Comparison of ENCODE assay signal across 19 cellular contexts in the genomic region with DNA sequence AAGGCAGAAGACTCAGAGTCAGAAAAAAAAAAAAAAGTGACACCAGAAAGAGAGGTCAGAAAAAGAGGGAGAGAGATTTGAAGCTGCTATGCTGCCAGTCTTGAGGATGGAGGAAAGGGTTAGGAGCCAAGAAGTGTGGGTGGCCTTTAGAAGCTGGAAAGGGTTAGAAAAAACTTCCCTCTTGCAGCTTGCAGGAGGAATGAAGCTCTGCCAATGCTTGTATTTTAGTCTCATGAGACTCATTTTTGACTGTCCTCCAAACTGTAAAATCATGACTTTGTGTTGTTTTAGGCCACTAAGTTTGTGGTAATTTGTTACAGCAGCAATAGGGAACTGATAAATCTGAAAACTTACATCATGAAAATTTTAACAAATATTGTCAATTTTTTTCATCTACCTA.
"Had no signal": no experiment of that assay in that cellular context is flagged by ENCODE, and none has a peak within 500 bp of the region (broad histone marks: within the 10 kb centered on the region; RNA-seq: fewer than 3 reads in every experiment).

No MANE protein-coding gene starts in this region.

- H3K4me1 Mint-ChIP-seq: stimulated activated effector memory CD8-positive, alpha-beta T cell treated with anti-CD3 and anti-CD28 coated beads, Interleukin-12 subunit alpha, Interleukin-12 subunit beta, amount 100 ng/mL, for 72 hours had no signal

- H3K9me3 ChIP-seq: upper lobe of left lung, uterus had no signal

- H3K27me3 ChIP-seq: dorsolateral prefrontal cortex, heart right ventricle, tibial artery, upper lobe of left lung, uterus had no signal

- H3K4me1 ChIP-seq: heart right ventricle, tibial artery, upper lobe of left lung, uterus had no signal

- H3K27ac ChIP-seq: heart right ventricle, tibial artery, upper lobe of left lung, uterus had no signal

- DNase-seq: cortex of kidney; dorsolateral prefrontal cortex; effector CD8-positive, alpha-beta T cell; heart right ventricle; hypothalamus; kidney glomerular epithelial cell; mesendoderm; naive B cell; right cardiac atrium; stimulated activated CD4-positive, alpha-beta T cell treated with anti-CD3 and anti-CD28 coated beads, Interleukin-4, amount 100 ng/mL, for 1 hour; stimulated activated CD8-positive, alpha-beta memory T cell treated with anti-CD3 and anti-CD28 coated beads, Interleukin-4, amount 100 ng/mL, for 48 hours; stimulated activated naive CD8-positive, alpha-beta T cell treated with anti-CD3 and anti-CD28 coated beads, Interleukin-15, Interleukin-2, amounts not matched to agents 100 U/mL and 50 U/mL, for 24 hours; tibial artery; upper lobe of left lung; uterus had no signal

- H3K4me3 ChIP-seq: dorsolateral prefrontal cortex, heart right ventricle, tibial artery, upper lobe of left lung, uterus had no signal

- H3K27me3 Mint-ChIP-seq: naive B cell had no signal

- FAIRE-seq: endometrium, frontal cortex had no signal

- H3K4me3 Mint-ChIP-seq: naive B cell; stimulated activated effector memory CD8-positive, alpha-beta T cell treated with anti-CD3 and anti-CD28 coated beads, Interleukin-12 subunit alpha, Interleukin-12 subunit beta, amount 100 ng/mL, for 72 hours had no signal

- ATAC-seq: esophagus mucosa; heart right ventricle; right cardiac atrium; stimulated activated effector memory CD8-positive, alpha-beta T cell treated with anti-CD3 and anti-CD28 coated beads, Interleukin-12 subunit alpha, Interleukin-12 subunit beta, amount 100 ng/mL, for 72 hours; stimulated activated naive CD8-positive, alpha-beta T cell treated with anti-CD3 and anti-CD28 coated beads, Interleukin-15, Interleukin-2, amounts not matched to agents 100 U/mL and 50 U/mL, for 24 hours had no signal

- H3K36me3 ChIP-seq: heart right ventricle, tibial artery, upper lobe of left lung, uterus had no signal

- H3K36me3 Mint-ChIP-seq: stimulated activated effector memory CD8-positive, alpha-beta T cell treated with anti-CD3 and anti-CD28 coated beads, Interleukin-12 subunit alpha, Interleukin-12 subunit beta, amount 100 ng/mL, for 72 hours had no signal

- H3K27ac Mint-ChIP-seq: stimulated activated effector memory CD8-positive, alpha-beta T cell treated with anti-CD3 and anti-CD28 coated beads, Interleukin-12 subunit alpha, Interleukin-12 subunit beta, amount 100 ng/mL, for 72 hours had no signal

- H3K9me3 Mint-ChIP-seq: stimulated activated effector memory CD8-positive, alpha-beta T cell treated with anti-CD3 and anti-CD28 coated beads, Interleukin-12 subunit alpha, Interleukin-12 subunit beta, amount 100 ng/mL, for 72 hours had no signal
